8 cellular contexts compared by ENCODE assay signal in the genomic region with DNA sequence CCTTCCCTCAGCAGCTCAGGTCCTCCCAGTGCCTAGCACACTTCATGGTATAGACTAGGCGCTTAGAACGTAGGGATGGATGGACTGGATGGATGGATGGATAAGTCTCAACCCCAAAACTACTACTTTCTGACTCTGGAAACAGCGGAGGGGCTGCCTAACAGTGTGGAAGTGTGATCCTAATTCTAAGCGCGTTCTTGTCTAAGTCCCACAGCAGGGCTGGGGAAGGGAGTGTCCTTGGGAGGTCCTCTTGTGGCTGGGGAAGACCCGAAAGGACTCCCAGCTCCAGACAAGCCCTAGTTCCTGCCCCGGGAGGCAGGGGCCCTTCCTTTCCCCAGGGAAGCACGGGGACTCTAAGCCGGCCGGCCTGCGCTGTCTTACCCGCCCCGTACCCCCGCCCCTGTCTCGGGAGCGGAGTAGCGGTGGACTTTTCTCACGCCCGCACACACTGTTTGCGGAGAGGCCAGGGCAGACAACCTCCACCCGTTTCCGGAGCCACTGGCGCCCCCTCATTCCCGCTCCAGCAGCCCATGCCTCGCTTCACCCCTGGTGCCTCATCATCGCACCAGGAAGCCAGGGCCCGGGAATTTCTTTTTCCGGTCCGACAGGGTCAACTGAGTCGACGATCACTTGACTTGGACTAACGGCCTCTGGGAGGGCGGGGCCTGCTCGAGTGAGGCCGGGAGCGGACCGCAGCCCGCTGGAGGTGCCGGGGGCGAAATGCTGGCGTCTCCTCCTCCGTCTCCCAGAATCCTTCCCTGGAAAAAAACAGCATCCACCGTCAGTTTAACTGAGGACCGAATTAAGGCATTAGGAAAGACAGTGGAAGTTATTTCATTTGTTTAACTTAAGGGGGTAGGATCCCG.
A peak's percentile ranks its signal among the peaks of the same experiment; 100 is the strongest.
DNase-seq lines count a peak whose midpoint lies in the region; ATAC-seq and TF ChIP-seq lines count a peak whose summit lies in the region.

No MANE protein-coding gene starts in this region.

- no peak overlapping the region for H3K4ac ChIP-seq in trophoblast cell (ENCODE audit: low read depth, low read length)

- no peaks in the 10 kb centered on the region for H3K79me2 ChIP-seq in PC-9 (ENCODE audit: low read depth)
- H3K79me2 ChIP-seq in trophoblast cell (ENCODE audit: control insufficient read depth, insufficient read depth, low read length, poor library complexity), result no peaks in the 10 kb centered on the region

- no peak overlapping the region for H3K18ac ChIP-seq in trophoblast cell (ENCODE audit: low read length)

- H3K27me3 ChIP-seq in PC-9 (ENCODE audit: insufficient read depth, low read depth) (peaks cover 19% of the 10 kb centered on the region; the same call in 1 of the 2 replicates), ascending aorta (no peaks in the 10 kb centered on the region), trophoblast cell (ENCODE audit: insufficient read depth, low read length) (no peaks in the 10 kb centered on the region)

- no peaks in the 10 kb centered on the region for H4K20me1 ChIP-seq in PC-9 (ENCODE audit: insufficient read depth)

- no peak overlapping the region for H3K23ac ChIP-seq in trophoblast cell (ENCODE audit: low read length)

- ATAC-seq in left ventricle myocardium superior (peak; percentile 94), GM21515 (IDR thresholded peaks at IDR 0.05; ENCODE audit: unreplicated experiment) (no peak)

- H4K91ac ChIP-seq in trophoblast cell (ENCODE audit: low read depth, low read length), result peak overlapping the region; percentile 12

- H2BK5ac ChIP-seq in trophoblast cell (ENCODE audit: low read depth, low read length, poor library complexity), result no peak overlapping the region

- H3K9me2 ChIP-seq in PC-9 (ENCODE audit: insufficient read depth), result no peaks in the 10 kb centered on the region

- peak overlapping the region; percentile 87 for H4K8ac ChIP-seq in trophoblast cell (ENCODE audit: low read depth, low read length)

- peaks cover 3% of the 10 kb centered on the region for H3K79me1 ChIP-seq in trophoblast cell (ENCODE audit: low read length)

- CTCF ChIA-PET in PC-9 (lab: Charles Lee), result interaction anchor here (0.5 kb wide), 1 partner anchor 296 kb away, joined by 4 read pairs; no protein-coding TSS in a partner anchor

- WGBS in trophoblast cell (ENCODE audit: extremely low coverage, insufficient coverage, insufficient read length), result no CpG with 5 or more reads among the region's 45 CpGs

- no TSS peak for BruUV-seq in PC-9 (replicated peaks; lab: Mats Ljungman, UMichigan)

- H3K14ac ChIP-seq in trophoblast cell (ENCODE audit: low read length), result no peak overlapping the region

- peak overlapping the region; percentile 6 for H4K12ac ChIP-seq in trophoblast cell (ENCODE audit: low read depth, low read length)

- H3K9me3 ChIP-seq in PC-9 (ENCODE audit: insufficient read depth, low read depth) (no peaks in the 10 kb centered on the region), ascending aorta (no peaks in the 10 kb centered on the region), trophoblast cell (ENCODE audit: insufficient read depth, low read depth, low read length) (no peaks in the 10 kb centered on the region)

- H2BK12ac ChIP-seq in trophoblast cell (ENCODE audit: low read length), result no peak overlapping the region

- no peak overlapping the region for H2BK120ac ChIP-seq in trophoblast cell (ENCODE audit: insufficient read depth, low read length, poor library complexity)

- H3K4me2 ChIP-seq in PC-9, result no peak overlapping the region
- H3K4me2 ChIP-seq in trophoblast cell (ENCODE audit: low read length), result peak overlapping the region; percentile 82

- no peaks in the 10 kb centered on the region for H3F3A ChIP-seq in PC-9 (ENCODE audit: insufficient read depth, low read depth)

- no peak overlapping the region for H2AK5ac ChIP-seq in trophoblast cell (ENCODE audit: low read length)

- in situ Hi-C loops in Caki2 (cut with HindIII; ENCODE audit: low pct_unique_long_range_greater_than_20kb, low sequenced_read_pairs), result no loop called here

- H3K4me1 ChIP-seq in PC-9 (replicated peaks; ENCODE audit: insufficient read depth) (no peaks in the 10 kb centered on the region), ascending aorta (peaks cover 0 to 5% of the 10 kb centered on the region in 2 donors), trophoblast cell (ENCODE audit: control insufficient read depth in 1 of 2, insufficient read depth in 2 of 2, low read length in 2 of 2) (peaks cover 0 to 3% of the 10 kb centered on the region in 2 experiments)

- H2AFZ ChIP-seq in PC-9 (no peak overlapping the region), trophoblast cell (ENCODE audit: insufficient read depth, low read length, poor library complexity) (peak overlapping the region; percentile 92)

- intact Hi-C loops in PC-9 (cut with micrococcal nuclease; ENCODE audit: unreplicated experiment) (no loop called here), ascending aorta (cut with DNase I) (no loop called here), left ventricle myocardium superior (cut with micrococcal nuclease) (no loop called here)

- DNase-seq in Caki2 (ENCODE audit: low read depth) (peak; percentile 70), HCEC 1CT (peak; percentile 76), PC-9 (peak; percentile 40 to 45), ascending aorta (ENCODE audit: low spot score in 2 of 2) (peak; percentile 50 to 93), left ventricle myocardium superior (peak; percentile 91), trophoblast cell (peak; percentile 75 to 82), A172 (ENCODE audit: low spot score) (no peak)

- H3K36me3 ChIP-seq in PC-9 (ENCODE audit: low read depth) (no peaks in the 10 kb centered on the region), ascending aorta (no peaks in the 10 kb centered on the region), trophoblast cell (ENCODE audit: control insufficient read depth in 1 of 2, insufficient read depth in 2 of 2, low read length in 2 of 2) (no peaks in the 10 kb centered on the region)

- no peak overlapping the region for H3K4me3 ChIP-seq in PC-9
- peak overlapping the region; percentile 61 to 69 for H3K4me3 ChIP-seq in ascending aorta
- H3K4me3 ChIP-seq in trophoblast cell (ENCODE audit: low read depth, low read length), result peak overlapping the region; percentile 66

- no peak for TF ChIP-seq CTCF in PC-9 (conservative IDR thresholded peaks at IDR 0.05)
- TF ChIP-seq CTCF in ascending aorta (IDR thresholded peaks at IDR 0.05), result no peak

- H3K27ac ChIP-seq in PC-9, result no peak overlapping the region
- peak overlapping the region; percentile 70 to 77 for H3K27ac ChIP-seq in ascending aorta
- no peak overlapping the region for H3K27ac ChIP-seq in trophoblast cell (ENCODE audit: low read depth, low read length)

- peak overlapping the region; percentile 44 for H3K9ac ChIP-seq in trophoblast cell (ENCODE audit: low read length)

- POLR2A ChIA-PET in PC-9 (lab: Charles Lee; ENCODE audit: unreplicated experiment), result no interaction called here

Comparison
In these comparisons a context has a peak if more than half of its experiments do, and no peak if none do; other contexts are left out.
1. H3K27ac ChIP-seq: peak in ascending aorta (2 of 2); none in PC-9 (single experiment) and trophoblast cell (single experiment).